11 cellular contexts compared by ENCODE assay signal in genomic region chr10:46386694-46387093, GRCh38. TPM values are rescaled to one million over a fixed set of nuclear protein-coding genes. Genes with fewer than 3 reads are reported as not detected.
DNase-seq lines count a peak whose midpoint lies in the region; ATAC-seq and TF ChIP-seq lines count a peak whose summit lies in the region.
"Not testable (repeated sequence)": the region's sequence is repeated elsewhere in the genome, so short reads cannot be mapped to it uniquely, and the experiment has no call there.
"Had no signal": no experiment of that assay in that cellular context is flagged by ENCODE, and none has a peak within 500 bp of the region (broad histone marks: within the 10 kb centered on the region; RNA-seq: fewer than 3 reads in every experiment).

No MANE protein-coding gene starts in this region.

- not testable (repeated sequence) for H3K9me3 ChIP-seq in IMR-90 (ENCODE audit: control insufficient read depth, insufficient read depth, low read length); left lung

- not testable (repeated sequence) for H3K36me3 Mint-ChIP-seq in activated CD8-positive, alpha-beta memory T cell treated with anti-CD3 and anti-CD28 coated beads, Interleukin-2, amount 10 ng/mL, durations not matched to agents 7 days and 5 days

- not testable (repeated sequence) for H3K4me2 ChIP-seq in IMR-90 (ENCODE audit: low read depth, low read length)

- not testable (repeated sequence) for H4K5ac ChIP-seq in IMR-90 (ENCODE audit: low read depth, low read length)

- H2BK15ac ChIP-seq in IMR-90 (ENCODE audit: low read depth, low read length) = not testable (repeated sequence)

- H3K4me1 Mint-ChIP-seq in activated CD8-positive, alpha-beta memory T cell treated with anti-CD3 and anti-CD28 coated beads, Interleukin-2, amount 10 ng/mL, durations not matched to agents 7 days and 5 days; stimulated activated naive CD8-positive, alpha-beta T cell treated with anti-CD3 and anti-CD28 coated beads, Interleukin-15, amount 100 ng/mL, for 72 hours: not testable (repeated sequence)

- not testable (repeated sequence) for TF ChIP-seq POLR2A in IMR-90 (IDR thresholded peaks at IDR 0.05; ENCODE audit: low read depth, low read length)

- H3K9me1 ChIP-seq in IMR-90 (ENCODE audit: insufficient read depth, low read length) = not testable (repeated sequence)

- in situ Hi-C loops in IMR-90 (cut with MboI; ENCODE audit: low sequenced_read_pairs) = not testable (repeated sequence)

- not testable (repeated sequence) for H3K4me3 ChIP-seq in IMR-90 (ENCODE audit: insufficient read depth, low read depth, low read length); left lung

- not testable (repeated sequence) for H2BK20ac ChIP-seq in IMR-90 (ENCODE audit: low read depth, low read length)

- H4K91ac ChIP-seq in IMR-90 (ENCODE audit: insufficient read depth, low read depth, low read length) = not testable (repeated sequence)

- not testable (repeated sequence) for H3K27me3 ChIP-seq in IMR-90 (ENCODE audit: control insufficient read depth, insufficient read depth, low read length); left lung

- intact Hi-C loops in IMR-90 (cut with micrococcal nuclease); left lung (cut with DNase I): not testable (repeated sequence)

- ATAC-seq in GM18519 (IDR thresholded peaks at IDR 0.05; ENCODE audit: low FRiP score, unreplicated experiment) = peak; percentile 56
- peak; percentile 67 for ATAC-seq in GM19463 (IDR thresholded peaks at IDR 0.05; ENCODE audit: unreplicated experiment)
- ATAC-seq in GM21786 (IDR thresholded peaks at IDR 0.05; ENCODE audit: unreplicated experiment) = peak; percentile 73
- ATAC-seq in HG03139 (IDR thresholded peaks at IDR 0.05; ENCODE audit: unreplicated experiment) = peak; percentile 59
- peak; percentile 79 for ATAC-seq in IMR-90 (ENCODE audit: low read depth)
- peak; percentile 94 for ATAC-seq in activated CD8-positive, alpha-beta memory T cell treated with anti-CD3 and anti-CD28 coated beads, Interleukin-2, amount 10 ng/mL, durations not matched to agents 7 days and 5 days
- ATAC-seq in left lung = peak; percentile 45
- peak; percentile 94 for ATAC-seq in stimulated activated naive CD8-positive, alpha-beta T cell treated with anti-CD3 and anti-CD28 coated beads, Interleukin-15, amount 100 ng/mL, for 72 hours

- no CpG with 5 or more reads among the region's 4 CpGs for WGBS in IMR-90 (ENCODE audit: extremely low coverage in 2 of 2, insufficient read length in 1 of 2), 2 experiments

- not testable (repeated sequence) for H3K4me3 Mint-ChIP-seq in activated CD8-positive, alpha-beta memory T cell treated with anti-CD3 and anti-CD28 coated beads, Interleukin-2, amount 10 ng/mL, durations not matched to agents 7 days and 5 days; stimulated activated naive CD8-positive, alpha-beta T cell treated with anti-CD3 and anti-CD28 coated beads, Interleukin-15, amount 100 ng/mL, for 72 hours

- not testable (repeated sequence) for H3K56ac ChIP-seq in IMR-90 (ENCODE audit: extremely low read depth, insufficient read depth, low read length)

- H3K36me3 ChIP-seq in IMR-90 (ENCODE audit: control insufficient read depth, insufficient read depth, low read length); left lung: not testable (repeated sequence)

- TF ChIP-seq RAD21 in IMR-90 (IDR thresholded peaks at IDR 0.05; ENCODE audit: low read length) = not testable (repeated sequence)

- not testable (repeated sequence) for H2BK5ac ChIP-seq in IMR-90 (ENCODE audit: low read depth, low read length, poor library complexity, severe bottlenecking)

- BruUV-seq in IMR-90 (replicated peaks; lab: Mats Ljungman, UMichigan) = not testable (repeated sequence)

- H3K27ac Mint-ChIP-seq in activated CD8-positive, alpha-beta memory T cell treated with anti-CD3 and anti-CD28 coated beads, Interleukin-2, amount 10 ng/mL, durations not matched to agents 7 days and 5 days; stimulated activated naive CD8-positive, alpha-beta T cell treated with anti-CD3 and anti-CD28 coated beads, Interleukin-15, amount 100 ng/mL, for 72 hours: not testable (repeated sequence)

- H2AFZ ChIP-seq in IMR-90 (replicated peaks; ENCODE audit: low read length, poor library complexity) = not testable (repeated sequence)

- H3K23ac ChIP-seq in IMR-90 (ENCODE audit: low read depth, low read length) = not testable (repeated sequence)

- not testable (repeated sequence) for TF ChIP-seq CTCF in IMR-90 (conservative IDR thresholded peaks at IDR 0.05; ENCODE audit: low read depth, low read length); left lung (IDR thresholded peaks at IDR 0.05)

- H2AK5ac ChIP-seq in IMR-90 (ENCODE audit: low read depth, low read length) = not testable (repeated sequence)

- not testable (repeated sequence) for H3K9ac ChIP-seq in IMR-90 (ENCODE audit: low read depth, low read length)

- not testable (repeated sequence) for H3K9me3 Mint-ChIP-seq in activated CD8-positive, alpha-beta memory T cell treated with anti-CD3 and anti-CD28 coated beads, Interleukin-2, amount 10 ng/mL, durations not matched to agents 7 days and 5 days (ENCODE audit: low read depth); stimulated activated naive CD8-positive, alpha-beta T cell treated with anti-CD3 and anti-CD28 coated beads, Interleukin-15, amount 100 ng/mL, for 72 hours

- not testable (repeated sequence) for H3K27ac ChIP-seq in IMR-90 (ENCODE audit: insufficient read depth, low read length); left lung

- H2BK120ac ChIP-seq in IMR-90 (ENCODE audit: low read depth, low read length) = not testable (repeated sequence)

- not testable (repeated sequence) for H3K79me1 ChIP-seq in IMR-90 (ENCODE audit: low read depth in 1 of 2, low read length in 2 of 2)

- H4K8ac ChIP-seq in IMR-90 (ENCODE audit: low read depth in 2 of 2, low read length in 2 of 2) = not testable (repeated sequence)

- H2AK9ac ChIP-seq in IMR-90 (replicated peaks; ENCODE audit: low read depth, low read length, poor library complexity) = not testable (repeated sequence)

- not testable (repeated sequence) for DNase-seq in IMR-90; activated CD8-positive, alpha-beta memory T cell treated with anti-CD3 and anti-CD28 coated beads, Interleukin-2, amount 10 ng/mL, durations not matched to agents 7 days and 5 days; left lung; stimulated activated naive CD8-positive, alpha-beta T cell treated with anti-CD3 and anti-CD28 coated beads, Interleukin-15, amount 100 ng/mL, for 72 hours

- H3K14ac ChIP-seq in IMR-90 (replicated peaks; ENCODE audit: low read depth, low read length) = not testable (repeated sequence)

- H3K4ac ChIP-seq in IMR-90 (ENCODE audit: low read depth, low read length) = not testable (repeated sequence)

- dilution Hi-C loops in IMR-90 (cut with HindIII; ENCODE audit: low sequenced_read_pairs, unreplicated experiment) = not testable (repeated sequence)

- H3K27me3 Mint-ChIP-seq in activated CD8-positive, alpha-beta memory T cell treated with anti-CD3 and anti-CD28 coated beads, Interleukin-2, amount 10 ng/mL, durations not matched to agents 7 days and 5 days; stimulated activated naive CD8-positive, alpha-beta T cell treated with anti-CD3 and anti-CD28 coated beads, Interleukin-15, amount 100 ng/mL, for 72 hours: not testable (repeated sequence)

- not testable (repeated sequence) for H4K20me1 ChIP-seq in IMR-90 (ENCODE audit: insufficient read depth, low read length)

- POLR2A ChIA-PET in IMR-90 (lab: Charles Lee; ENCODE audit: unreplicated experiment) = not testable (repeated sequence)

- not testable (repeated sequence) for H3K18ac ChIP-seq in IMR-90 (ENCODE audit: low read depth, low read length)

- H3K4me1 ChIP-seq in IMR-90 (ENCODE audit: control insufficient read depth, insufficient read depth, low read length); left lung: not testable (repeated sequence)

- CTCF ChIA-PET in IMR-90 (lab: Yijun Ruan, JAX); activated CD8-positive, alpha-beta memory T cell treated with anti-CD3 and anti-CD28 coated beads, Interleukin-2, amount 10 ng/mL, durations not matched to agents 7 days and 5 days (lab: Charles Lee): not testable (repeated sequence)

RNA-seq across cellular contexts. Expression of gene ANXA8L1, which starts 11.1 kb away (rescaled TPM):
- total RNA-seq in IMR-90 (2012; rRNA removed) = 0.18 and 0.28 TPM in 2 replicates
- 0.32 TPM in 2 replicates for polyA plus RNA-seq in IMR-90 (2012; rRNA removed)
- polyA plus RNA-seq in IMR-90 (2012; cell fraction: cytosol; rRNA removed) = 0.15 TPM in 2 replicates
- 1.2 and 1.3 TPM in 2 replicates for polyA plus RNA-seq in IMR-90 (2012; cell fraction: nucleus; rRNA removed; ENCODE audit: low replicate concordance)
- 1 to 10 TPM in 1 of 2 experiments, not detected in 1; 1.1 TPM for total RNA-seq in activated CD8-positive, alpha-beta memory T cell treated with anti-CD3 and anti-CD28 coated beads, Interleukin-2, amount 10 ng/mL, durations not matched to agents 7 days and 5 days
- 10 to 100 TPM in 1 of 2 donors, 1 to 10 TPM in 1; 7.2 to 13.2 TPM for total RNA-seq in left lung
- total RNA-seq: A673, H7, Peyer's patch had no signal
